ENCODE assay signal across 8 cellular contexts in genomic region chr1:120179420-120180348, GRCh38. TPM values are rescaled to one million over a fixed set of nuclear protein-coding genes. Genes with fewer than 3 reads are reported as not detected.
DNase-seq lines count a peak whose midpoint lies in the region; ATAC-seq, FAIRE-seq and TF ChIP-seq lines count a peak whose summit lies in the region.

No MANE protein-coding gene starts in this region.

- H3K27ac ChIP-seq in endothelial cell of umbilical vein (ENCODE audit: insufficient read depth, low read depth, low read length) = peak overlapping the region; percentile 67
- H3K27ac ChIP-seq in naive thymus-derived CD4-positive, alpha-beta T cell (ENCODE audit: low read depth, low read length) = no peak overlapping the region

- H3K9me3 Mint-ChIP-seq in naive thymus-derived CD4-positive, alpha-beta T cell = no peaks in the 10 kb centered on the region
- H3K9me3 Mint-ChIP-seq in activated naive CD4-positive, alpha-beta T cell treated with anti-CD3 and anti-CD28 coated beads, Interleukin-2, amount 50 U/mL, for 72 hours = no peaks in the 10 kb centered on the region

- H3K9me3 ChIP-seq in NT2/D1 (ENCODE audit: insufficient read depth, low read length) (no peaks in the 10 kb centered on the region; the same call in 1 of the 2 replicates), endothelial cell of umbilical vein (replicated peaks; ENCODE audit: control insufficient read depth, insufficient read depth, low read length) (no peaks in the 10 kb centered on the region)
- H3K9me3 ChIP-seq in naive thymus-derived CD4-positive, alpha-beta T cell (ENCODE audit: control insufficient read depth in 2 of 3, low read length in 3 of 3) = no peaks in the 10 kb centered on the region

- H3K36me3 ChIP-seq in NT2/D1 (ENCODE audit: insufficient read depth, insufficient read length, low read length) (no peaks in the 10 kb centered on the region), endothelial cell of umbilical vein (ENCODE audit: control insufficient read depth in 2 of 2, extremely low read depth in 1 of 2, insufficient read depth in 2 of 2, low read length in 2 of 2) (no peaks in the 10 kb centered on the region)
- H3K36me3 ChIP-seq in naive thymus-derived CD4-positive, alpha-beta T cell (ENCODE audit: control insufficient read depth in 2 of 3, insufficient read depth in 3 of 3, low read length in 3 of 3) = peaks cover 0 to 5% (median 0%) of the 10 kb centered on the region in 3 experiments

- H3K4me1 ChIP-seq in NT2/D1 (ENCODE audit: insufficient read depth, insufficient read length) = no peaks in the 10 kb centered on the region
- H3K4me1 ChIP-seq in endothelial cell of umbilical vein (ENCODE audit: control insufficient read depth, extremely low read depth, insufficient read depth, low read length) = peaks cover 9% of the 10 kb centered on the region
- peaks cover 3 to 5% of the 10 kb centered on the region in 2 donors for H3K4me1 ChIP-seq in naive thymus-derived CD4-positive, alpha-beta T cell (ENCODE audit: control insufficient read depth in 2 of 2, insufficient read depth in 2 of 2, low read length in 2 of 2)

- FAIRE-seq in endothelial cell of umbilical vein (lab: Jason Lieb, UNC) = no peak

- no peaks in the 10 kb centered on the region for H3K27me3 ChIP-seq in NT2/D1 (ENCODE audit: insufficient read depth, insufficient read length)
- no peaks in the 10 kb centered on the region for H3K27me3 ChIP-seq in endothelial cell of umbilical vein (ENCODE audit: control insufficient read depth in 2 of 2, insufficient read depth in 2 of 2, low read length in 2 of 2)
- H3K27me3 ChIP-seq in naive thymus-derived CD4-positive, alpha-beta T cell (ENCODE audit: control insufficient read depth in 2 of 2, insufficient read depth in 2 of 2, low read length in 2 of 2) = no peaks in the 10 kb centered on the region

- peak overlapping the region in 8 of 9 donors; percentile 47 to 99 (median 74) for H3K27ac Mint-ChIP-seq in naive thymus-derived CD4-positive, alpha-beta T cell
- H3K27ac Mint-ChIP-seq in activated naive CD4-positive, alpha-beta T cell treated with anti-CD3 and anti-CD28 coated beads, Interleukin-2, amount 50 U/mL, for 72 hours = peak overlapping the region in 1 of 2 donors; percentile 41

- ATAC-seq in naive thymus-derived CD4-positive, alpha-beta T cell = no peak
- ATAC-seq in activated naive CD4-positive, alpha-beta T cell treated with anti-CD3 and anti-CD28 coated beads, Interleukin-2, amount 50 U/mL, for 72 hours = no peak

- peaks cover 0 to 33% (median 27%) of the 10 kb centered on the region in 7 donors for H3K4me1 Mint-ChIP-seq in naive thymus-derived CD4-positive, alpha-beta T cell

- H3K79me2 ChIP-seq in endothelial cell of umbilical vein (ENCODE audit: control insufficient read depth, insufficient read depth, low read length) = peaks cover 11% of the 10 kb centered on the region

- TF ChIP-seq CTCF in GM10266 (IDR thresholded peaks at IDR 0.05; ENCODE audit: control insufficient read depth, insufficient read depth, low read depth, missing control alignments) (no peak), endothelial cell of umbilical vein (IDR thresholded peaks at IDR 0.05; ENCODE audit: extremely low read depth in 1 of 2, insufficient read depth in 1 of 2, low read depth in 1 of 2, low read length in 2 of 2) (no peak)

- POLR2A ChIA-PET in endothelial cell of umbilical vein (lab: Charles Lee) = no interaction called here
- POLR2A ChIA-PET in naive thymus-derived CD4-positive, alpha-beta T cell (lab: Charles Lee) = interaction anchor here (0.8 kb wide), 1 partner anchor 220 kb away, joined by 6 read pairs; no protein-coding TSS in a partner anchor

- peak; percentile 7 for DNase-seq in GM10266 (ENCODE audit: extremely low spot score)
- DNase-seq in NT2/D1 (ENCODE audit: low read depth, low spot score) = no peak
- DNase-seq in endothelial cell of umbilical vein (ENCODE audit: low read depth, low spot score) = peak; percentile 55
- DNase-seq in naive thymus-derived CD4-positive, alpha-beta T cell = peak in 2 of 9 donors; percentile 8 to 11
- no peak for DNase-seq in stimulated activated CD4-positive, alpha-beta T cell treated with anti-CD3 and anti-CD28 coated beads, Interleukin-1b, Interleukin-23, amount 100 ng/mL, for 48 hours
- DNase-seq in NCI-H2081 (lab: John Stamatoyannopoulos, UW) = no peak
- DNase-seq in DMS53 treated with DMSO at 0.1 percent for 48 hours (lab: John Stamatoyannopoulos, UW; ENCODE audit: unreplicated experiment) = no peak
- DNase-seq in activated naive CD4-positive, alpha-beta T cell treated with anti-CD3 and anti-CD28 coated beads, Interleukin-2, amount 50 U/mL, for 72 hours (ENCODE audit: low spot score in 2 of 2) = no peak

- no peaks in the 10 kb centered on the region for H3K9me1 ChIP-seq in endothelial cell of umbilical vein (replicated peaks; ENCODE audit: control insufficient read depth, extremely low read depth, insufficient read depth, low read length)

- BruUV-seq in endothelial cell of umbilical vein (replicated peaks; lab: Mats Ljungman, UMichigan) = no TSS peak

- H3K9ac ChIP-seq in NT2/D1 (ENCODE audit: insufficient read length, low read depth) (peak overlapping the region; percentile 4), endothelial cell of umbilical vein (replicated peaks; ENCODE audit: extremely low read depth, insufficient read depth, low read length) (no peak overlapping the region)

- CTCF ChIA-PET in endothelial cell of umbilical vein (lab: Charles Lee) = no interaction called here
- CTCF ChIA-PET in naive thymus-derived CD4-positive, alpha-beta T cell (lab: Charles Lee) = no interaction called here

- H2AFZ ChIP-seq in endothelial cell of umbilical vein (ENCODE audit: low read depth, low read length) = peak overlapping the region; percentile 82

- H3K4me3 ChIP-seq in NT2/D1 (ENCODE audit: insufficient read length, low read depth) (no peak overlapping the region), endothelial cell of umbilical vein (replicated peaks in 1 of 3; ENCODE audit: insufficient read depth in 1 of 3, low read depth in 1 of 3, low read length in 3 of 3) (no peak overlapping the region)
- H3K4me3 ChIP-seq in naive thymus-derived CD4-positive, alpha-beta T cell (ENCODE audit: low read length) = no peak overlapping the region

- peaks cover 0 to 9% (median 0%) of the 10 kb centered on the region in 5 donors for H3K36me3 Mint-ChIP-seq in naive thymus-derived CD4-positive, alpha-beta T cell
- H3K36me3 Mint-ChIP-seq in activated naive CD4-positive, alpha-beta T cell treated with anti-CD3 and anti-CD28 coated beads, Interleukin-2, amount 50 U/mL, for 72 hours = peaks cover 11 to 13% of the 10 kb centered on the region in 2 donors

- no peak for TF ChIP-seq POLR2A in endothelial cell of umbilical vein (IDR thresholded peaks at IDR 0.05; ENCODE audit: low read depth, low read length)

- H3K4me2 ChIP-seq in endothelial cell of umbilical vein (ENCODE audit: insufficient read depth, low read length) = peak overlapping the region; percentile 37

- peak overlapping the region in 9 of 10 donors; percentile 43 to 68 (median 58) for H3K4me3 Mint-ChIP-seq in naive thymus-derived CD4-positive, alpha-beta T cell

- intact Hi-C loops in endothelial cell of umbilical vein (cut with micrococcal nuclease) = no loop called here
- intact Hi-C loops in naive thymus-derived CD4-positive, alpha-beta T cell (cut with micrococcal nuclease) = no loop called here

- H3K27me3 Mint-ChIP-seq in naive thymus-derived CD4-positive, alpha-beta T cell = peaks cover 0 to 2% (median 0%) of the 10 kb centered on the region in 5 donors

- dilution Hi-C loops in endothelial cell of umbilical vein (cut with MboI; ENCODE audit: extremely low pct_ligation_motif_present, low sequenced_read_pairs) = no loop called here

- H4K20me1 ChIP-seq in endothelial cell of umbilical vein (replicated peaks; ENCODE audit: control insufficient read depth, extremely low read depth, insufficient read depth, low read length) = no peaks in the 10 kb centered on the region

TF ChIP-seq in endothelial cell of umbilical vein, 7 proteins besides CTCF, POLR2A, EP300 and RAD21:
- TF ChIP-seq MYC (IDR thresholded peaks at IDR 0.05; ENCODE audit: low read depth, low read length) = no peak
- no peak for TF ChIP-seq JUN (IDR thresholded peaks at IDR 0.05; ENCODE audit: borderline replicate concordance, insufficient read depth, insufficient read length, low read depth)
- TF ChIP-seq POLR2AphosphoS5 (IDR thresholded peaks at IDR 0.05; ENCODE audit: insufficient read depth, low read depth, low read length) = no peak
- TF ChIP-seq FOS (IDR thresholded peaks at IDR 0.05; ENCODE audit: borderline replicate concordance, insufficient read depth, low read length) = no peak
- TF ChIP-seq EZH2 (IDR thresholded peaks at IDR 0.05; ENCODE audit: borderline replicate concordance, low read depth, low read length, severe bottlenecking) = no peak
- TF ChIP-seq MAX (IDR thresholded peaks at IDR 0.05; ENCODE audit: insufficient read depth, insufficient read length) = no peak
- no peak for TF ChIP-seq GATA2 (IDR thresholded peaks at IDR 0.05; ENCODE audit: insufficient read depth, insufficient read length, low read depth, low read length)

RNA-seq across cellular contexts. Expression of gene SEC22B, which starts 3.4 kb away (rescaled TPM):
- total RNA-seq in endothelial cell of umbilical vein = 26.5 and 27.3 TPM in 2 replicates
- polyA plus RNA-seq in endothelial cell of umbilical vein = 12.5 and 14.2 TPM in 2 replicates
- 13.0 and 13.2 TPM in 2 replicates for polyA plus RNA-seq in endothelial cell of umbilical vein (2011; cell fraction: cytosol; rRNA removed)
- 25.6 and 31.8 TPM in 2 replicates for polyA plus RNA-seq in endothelial cell of umbilical vein (2011; cell fraction: nucleus; rRNA removed)
- 26.1 and 35.6 TPM in 2 replicates for polyA plus RNA-seq in endothelial cell of umbilical vein (2012)
- polyA minus RNA-seq in endothelial cell of umbilical vein = 24.0 and 26.0 TPM in 2 replicates
- polyA minus RNA-seq in endothelial cell of umbilical vein (2011; cell fraction: cytosol; rRNA and poly(A)+ RNA removed) = 16.0 TPM
- polyA minus RNA-seq in endothelial cell of umbilical vein (2011; cell fraction: nucleus; rRNA and poly(A)+ RNA removed) = 47.7 and 70.3 TPM in 2 replicates
- total RNA-seq in naive thymus-derived CD4-positive, alpha-beta T cell = 10 to 100 TPM; 28.1 to 49.6 (median 35.3) TPM
- 10 to 100 TPM; 17.2 to 22.1 TPM for polyA plus RNA-seq in naive thymus-derived CD4-positive, alpha-beta T cell
- 10 to 100 TPM; 21.2 to 31.1 TPM for total RNA-seq in activated naive CD4-positive, alpha-beta T cell treated with anti-CD3 and anti-CD28 coated beads, Interleukin-2, amount 50 U/mL, for 72 hours

Comparison
In these comparisons a context has a peak if more than half of its experiments do, and no peak if none do; other contexts are left out.
1. DNase-seq: peak in GM10266 (single experiment) and endothelial cell of umbilical vein (single experiment); none in NT2/D1 (single experiment), stimulated activated CD4-positive, alpha-beta T cell treated with anti-CD3 and anti-CD28 coated beads, Interleukin-1b, Interleukin-23, amount 100 ng/mL, for 48 hours (single experiment), NCI-H2081 (0 of 2), DMS53 treated with DMSO at 0.1 percent for 48 hours (single experiment) and activated naive CD4-positive, alpha-beta T cell treated with anti-CD3 and anti-CD28 coated beads, Interleukin-2, amount 50 U/mL, for 72 hours (0 of 2).